ENCODE assay signal across 8 cellular contexts in genomic region chr11:65900899-65901180, GRCh38. TPM values are rescaled to one million over a fixed set of nuclear protein-coding genes. Genes with fewer than 3 reads are reported as not detected.
DNase-seq lines count a peak whose midpoint lies in the region; ATAC-seq and TF ChIP-seq lines count a peak whose summit lies in the region.

No MANE protein-coding gene starts in this region.

- DNase-seq in AG04450 (ENCODE audit: low read depth, low spot score) = no peak
- no peak for DNase-seq in breast epithelium (ENCODE audit: low spot score in 2 of 2)
- DNase-seq in natural killer cell treated with Interleukin-12 subunit alpha and Interleukin-12 subunit beta and Interleukin-15 and Interleukin-18, amount 100 ng/mL, for 72 hours (ENCODE audit: low spot score) = no peak
- DNase-seq in NK-92 (lab: John Stamatoyannopoulos, UW; ENCODE audit: unreplicated experiment) = no peak
- DNase-seq in effector CD4-positive, alpha-beta T cell = no peak
- DNase-seq in COR-L47 (lab: John Stamatoyannopoulos, UW) = no peak

- CTCF ChIA-PET in AG04450 (lab: Charles Lee) = interaction anchor here (0.6 to 4.1 kb wide), 4 partner anchors 11 to 33 kb away, joined by 3 to 30 read pairs (median 6); partner anchors contain the start of genes CCDC85B and FIBP

- H3K36me3 ChIP-seq in breast epithelium = no peaks in the 10 kb centered on the region

- H3K4me1 Mint-ChIP-seq in IgD-negative memory B cell = peaks cover 4 to 6% (median 5%) of the 10 kb centered on the region in 3 donors
- H3K4me1 Mint-ChIP-seq in natural killer cell treated with Interleukin-12 subunit alpha and Interleukin-12 subunit beta and Interleukin-15 and Interleukin-18, amount 100 ng/mL, for 72 hours (ENCODE audit: low read depth in 2 of 2) = peaks cover 29 to 35% of the 10 kb centered on the region in 2 donors

- TF ChIP-seq CTCF in AG04450 (IDR thresholded peaks at IDR 0.05; ENCODE audit: low read depth, low read length) (no peak), breast epithelium (IDR thresholded peaks at IDR 0.05) (no peak)

- POLR2A ChIA-PET in AG04450 (lab: Yijun Ruan, JAX) = interaction anchor here (0.6 to 6.7 kb wide), 11 partner anchors 11 to 1507 kb away, joined by 3 to 153 read pairs (median 4); partner anchors contain the start of genes C11orf68, CCDC85B, CFL1 and FIBP

- peaks cover 11% of the 10 kb centered on the region for H3K27me3 Mint-ChIP-seq in IgD-negative memory B cell
- no peaks in the 10 kb centered on the region for H3K27me3 Mint-ChIP-seq in natural killer cell treated with Interleukin-12 subunit alpha and Interleukin-12 subunit beta and Interleukin-15 and Interleukin-18, amount 100 ng/mL, for 72 hours

- peaks cover 0 to 6% of the 10 kb centered on the region in 2 donors for H3K4me1 ChIP-seq in breast epithelium

- H3K4me3 Mint-ChIP-seq in IgD-negative memory B cell = peak overlapping the region; percentile 48 to 87 (median 76)
- H3K4me3 Mint-ChIP-seq in natural killer cell treated with Interleukin-12 subunit alpha and Interleukin-12 subunit beta and Interleukin-15 and Interleukin-18, amount 100 ng/mL, for 72 hours = peak overlapping the region; percentile 62

- H3K36me3 Mint-ChIP-seq in IgD-negative memory B cell = peaks cover 3% of the 10 kb centered on the region
- no peaks in the 10 kb centered on the region for H3K36me3 Mint-ChIP-seq in natural killer cell treated with Interleukin-12 subunit alpha and Interleukin-12 subunit beta and Interleukin-15 and Interleukin-18, amount 100 ng/mL, for 72 hours

- no peak for TF ChIP-seq POLR2A in breast epithelium (IDR thresholded peaks at IDR 0.05)

- H3K9me3 Mint-ChIP-seq in IgD-negative memory B cell = no peaks in the 10 kb centered on the region
- H3K9me3 Mint-ChIP-seq in natural killer cell treated with Interleukin-12 subunit alpha and Interleukin-12 subunit beta and Interleukin-15 and Interleukin-18, amount 100 ng/mL, for 72 hours = no peaks in the 10 kb centered on the region

- H3K4me3 ChIP-seq in AG04450 (ENCODE audit: low read depth, low read length) (no peak overlapping the region), breast epithelium (peak overlapping the region; percentile 52 to 89 (median 53))

- H3K27ac ChIP-seq in AG04450 (ENCODE audit: low read depth, low read length) = peak overlapping the region; percentile 87
- H3K27ac ChIP-seq in breast epithelium = peak overlapping the region in 1 of 2 donors; percentile 46

- ATAC-seq in natural killer cell treated with Interleukin-12 subunit alpha and Interleukin-12 subunit beta and Interleukin-15 and Interleukin-18, amount 100 ng/mL, for 72 hours = no peak
- ATAC-seq in GM21360 (IDR thresholded peaks at IDR 0.05; ENCODE audit: unreplicated experiment) = no peak

- H3K27ac Mint-ChIP-seq in IgD-negative memory B cell = peak overlapping the region in 1 of 3 donors; percentile 46
- peak overlapping the region in 1 of 2 donors; percentile 69 for H3K27ac Mint-ChIP-seq in natural killer cell treated with Interleukin-12 subunit alpha and Interleukin-12 subunit beta and Interleukin-15 and Interleukin-18, amount 100 ng/mL, for 72 hours

- no peaks in the 10 kb centered on the region; the same call in 1 of the 2 replicates for H3K9me3 ChIP-seq in AG04450 (ENCODE audit: control insufficient read depth, insufficient read depth, low read length)
- H3K9me3 ChIP-seq in breast epithelium = no peaks in the 10 kb centered on the region

- H3K27me3 ChIP-seq in AG04450 (ENCODE audit: control insufficient read depth, insufficient read depth, low read length) (no peaks in the 10 kb centered on the region), breast epithelium (peaks cover 0 to 8% of the 10 kb centered on the region in 2 donors)

- intact Hi-C loops in breast epithelium (cut with DNase I; ENCODE audit: low total_unique reads) = no loop called here

RNA-seq across cellular contexts. Expression of gene FOSL1, which starts 0.7 kb away (rescaled TPM):
- polyA plus RNA-seq in AG04450 (2011; rRNA removed) (7.9 and 16.1 TPM in 2 replicates), IgD-negative memory B cell (0.79 TPM)
- 12.5 and 17.6 TPM in 2 replicates for polyA minus RNA-seq in AG04450 (2011; rRNA and poly(A)+ RNA removed)
- 10 to 100 TPM in 1 of 3 donors, 1 to 10 TPM in 2; 2.4 to 17.0 (median 7.2) TPM for total RNA-seq in breast epithelium
- 10 to 100 TPM in 1 of 2 donors, 1 to 10 TPM in 1; 7.9 to 18.1 TPM for total RNA-seq in natural killer cell treated with Interleukin-12 subunit alpha and Interleukin-12 subunit beta and Interleukin-15 and Interleukin-18, amount 100 ng/mL, for 72 hours

RNA-seq across cellular contexts. Expression of gene CCDC85B, which starts 10.4 kb away (rescaled TPM):
- polyA plus RNA-seq in AG04450 (2011; rRNA removed) = 13.1 and 20.2 TPM in 2 replicates
- polyA minus RNA-seq in AG04450 (2011; rRNA and poly(A)+ RNA removed) = 2.3 and 2.8 TPM in 2 replicates
- 83.9 TPM for polyA plus RNA-seq in IgD-negative memory B cell
- total RNA-seq in breast epithelium = 10 to 100 TPM; 30.3 to 91.1 (median 41.9) TPM
- total RNA-seq in natural killer cell treated with Interleukin-12 subunit alpha and Interleukin-12 subunit beta and Interleukin-15 and Interleukin-18, amount 100 ng/mL, for 72 hours = 10 to 100 TPM; 44.6 to 89.8 TPM

RNA-seq across cellular contexts. Expression of gene FIBP, which starts 12.6 kb away (rescaled TPM):
- polyA plus RNA-seq in AG04450 (2011; rRNA removed) = 126 and 160 TPM in 2 replicates
- 116 and 143 TPM in 2 replicates for polyA minus RNA-seq in AG04450 (2011; rRNA and poly(A)+ RNA removed)
- 97.0 TPM for polyA plus RNA-seq in IgD-negative memory B cell
- total RNA-seq in breast epithelium = 10 to 100 TPM; 51.2 to 68.5 (median 51.7) TPM
- total RNA-seq in natural killer cell treated with Interleukin-12 subunit alpha and Interleukin-12 subunit beta and Interleukin-15 and Interleukin-18, amount 100 ng/mL, for 72 hours = 100 to 1,000 TPM in 1 of 2 donors, 10 to 100 TPM in 1; 76.6 to 157 TPM

RNA-seq across cellular contexts. Expression of gene C11orf68, which starts 18.0 kb away (rescaled TPM):
- polyA plus RNA-seq in AG04450 (2011; rRNA removed) (32.9 and 52.2 TPM in 2 replicates), IgD-negative memory B cell (61.6 TPM)
- polyA minus RNA-seq in AG04450 (2011; rRNA and poly(A)+ RNA removed) = 34.1 and 50.1 TPM in 2 replicates
- 10 to 100 TPM; 16.7 to 20.3 (median 19.7) TPM for total RNA-seq in breast epithelium
- 10 to 100 TPM; 15.4 to 24.7 TPM for total RNA-seq in natural killer cell treated with Interleukin-12 subunit alpha and Interleukin-12 subunit beta and Interleukin-15 and Interleukin-18, amount 100 ng/mL, for 72 hours

RNA-seq across cellular contexts. Expression of gene DRAP1, which starts 18.4 kb away (rescaled TPM):
- polyA plus RNA-seq in AG04450 (2011; rRNA removed) (96.9 and 130 TPM in 2 replicates), IgD-negative memory B cell (90.7 TPM)
- 34.5 and 39.0 TPM in 2 replicates for polyA minus RNA-seq in AG04450 (2011; rRNA and poly(A)+ RNA removed)
- total RNA-seq in breast epithelium = 10 to 100 TPM; 50.1 to 64.5 (median 51.5) TPM
- 10 to 100 TPM; 88.5 to 95.6 TPM for total RNA-seq in natural killer cell treated with Interleukin-12 subunit alpha and Interleukin-12 subunit beta and Interleukin-15 and Interleukin-18, amount 100 ng/mL, for 72 hours
